ENCODE assay signal across 1 cellular context in genomic region chr20:64052987-64053840, GRCh38.
TF ChIP-seq lines count a peak whose summit lies in the region.

No MANE protein-coding gene starts in this region.

TF ChIP-seq in HepG2, 621 proteins besides CTCF, POLR2A, EP300 and RAD21 (continued from another document):
- no peak for TF ChIP-seq MNT (IDR thresholded peaks at IDR 0.05)
- TF ChIP-seq ZNF263 (CRISPR knock-in tag; IDR thresholded peaks at IDR 0.05) = no peak
- no peak for TF ChIP-seq TOE1 (CRISPR knock-in tag; IDR thresholded peaks at IDR 0.05)
- peak in 1 of 2 experiments; percentile 85; a peak in 2 of 4 replicates for TF ChIP-seq HMGXB4 (CRISPR knock-in tag; IDR thresholded peaks at IDR 0.05; ENCODE audit: borderline replicate concordance in 1 of 2, low read depth in 1 of 2)
- TF ChIP-seq RCOR2 (CRISPR knock-in tag; IDR thresholded peaks at IDR 0.05) = no peak
- TF ChIP-seq RORA (CRISPR knock-in tag; IDR thresholded peaks at IDR 0.05) = no peak
- TF ChIP-seq SRSF1 (optimal IDR thresholded peaks at IDR 0.05; ENCODE audit: low read depth, low read length) = no peak
- no peak for TF ChIP-seq ATF3 (CRISPR knock-in tag; IDR thresholded peaks at IDR 0.05)
- no peak for TF ChIP-seq PBX2 (CRISPR knock-in tag; IDR thresholded peaks at IDR 0.05)
- TF ChIP-seq FOXP1 (IDR thresholded peaks at IDR 0.05) = no peak
- TF ChIP-seq FOXP1 (CRISPR knock-in tag; IDR thresholded peaks at IDR 0.05) = 0 out of 2 replicates have a peak, but pooled peaks have one; percentile 33
- TF ChIP-seq ATAD3A (CRISPR knock-in tag; IDR thresholded peaks at IDR 0.05) = 0 out of 2 replicates have a peak, but pooled peaks have one; percentile 8
- TF ChIP-seq ZMAT5 (CRISPR knock-in tag; IDR thresholded peaks at IDR 0.05; ENCODE audit: borderline replicate concordance, low read depth) = no peak
- peak; percentile 40 for TF ChIP-seq ZNF317 (CRISPR knock-in tag; IDR thresholded peaks at IDR 0.05)
- TF ChIP-seq TERF1 (CRISPR knock-in tag; IDR thresholded peaks at IDR 0.05) = peak; percentile 90; the same call in 1 of the 2 replicates
- TF ChIP-seq EHMT2 (IDR thresholded peaks at IDR 0.05; ENCODE audit: borderline replicate concordance, low read depth, low read length) = no peak
- TF ChIP-seq WIZ (CRISPR knock-in tag; IDR thresholded peaks at IDR 0.05) = peak; percentile 35; the same call in 1 of the 2 replicates
- no peak for TF ChIP-seq ZMYM4 (CRISPR knock-in tag; IDR thresholded peaks at IDR 0.05)
- peak; percentile 92; the same call in 1 of the 2 replicates for TF ChIP-seq ZNF468 (CRISPR knock-in tag; IDR thresholded peaks at IDR 0.05)
- peak; percentile 55; the same call in 1 of the 2 replicates for TF ChIP-seq ZBTB25 (CRISPR knock-in tag; IDR thresholded peaks at IDR 0.05)
- no peak for TF ChIP-seq SOX6 (IDR thresholded peaks at IDR 0.05)
- TF ChIP-seq SOX6 (CRISPR knock-in tag; IDR thresholded peaks at IDR 0.05) = peak; percentile 40; the same call in 1 of the 2 replicates
- 0 out of 2 replicates have a peak, but pooled peaks have one; percentile 1 for TF ChIP-seq ZNF776 (CRISPR knock-in tag; IDR thresholded peaks at IDR 0.05)
- peak; percentile 66 for TF ChIP-seq RXRB (CRISPR knock-in tag; IDR thresholded peaks at IDR 0.05; ENCODE audit: borderline replicate concordance)
- TF ChIP-seq ZNF253 (CRISPR knock-in tag; IDR thresholded peaks at IDR 0.05; ENCODE audit: borderline replicate concordance) = no peak
